Comparison of ENCODE assay signal across 20 cellular contexts in the genomic region with DNA sequence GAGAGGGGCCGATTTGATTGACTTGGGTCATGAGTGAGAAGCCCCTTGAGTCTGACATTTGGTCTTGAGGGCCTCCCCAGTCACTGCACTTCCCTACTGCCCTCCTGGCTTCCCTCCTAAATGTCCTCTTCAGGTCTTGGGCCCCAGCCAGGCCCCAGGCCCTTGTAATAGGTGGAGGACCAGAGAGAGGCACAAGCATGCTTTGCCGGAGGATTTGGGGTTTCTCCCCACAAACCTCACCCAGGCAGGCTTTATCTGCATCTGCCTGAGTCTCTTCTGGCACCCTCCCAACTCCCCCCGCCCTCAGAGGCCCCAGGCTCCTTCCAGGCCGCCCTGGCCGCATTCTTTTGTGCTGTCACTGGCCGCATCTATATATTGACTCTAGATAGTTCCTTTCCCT.
A peak's percentile ranks its signal among the peaks of the same experiment; 100 is the strongest.
DNase-seq lines count a peak whose midpoint lies in the region; ATAC-seq and TF ChIP-seq lines count a peak whose summit lies in the region.
"Had no signal": no experiment of that assay in that cellular context is flagged by ENCODE, and none has a peak within 500 bp of the region (broad histone marks: within the 10 kb centered on the region; RNA-seq: fewer than 3 reads in every experiment).

No MANE protein-coding gene starts in this region.

- no peak for ATAC-seq in HG03520 (IDR thresholded peaks at IDR 0.05; ENCODE audit: unreplicated experiment)
- ATAC-seq: activated CD8-positive, alpha-beta memory T cell treated with anti-CD3 and anti-CD28 coated beads, Interleukin-2, amount 10 ng/mL, durations not matched to agents 7 days and 5 days; CD8-positive, alpha-beta T cell; effector memory CD8-positive, alpha-beta T cell; naive thymus-derived CD4-positive, alpha-beta T cell had no signal

- peaks cover 57% of the 10 kb centered on the region for H3K27me3 Mint-ChIP-seq in Calu3 (ENCODE audit: unreplicated experiment)
- H3K27me3 Mint-ChIP-seq: activated CD8-positive, alpha-beta memory T cell treated with anti-CD3 and anti-CD28 coated beads, Interleukin-2, amount 10 ng/mL, durations not matched to agents 7 days and 5 days; activated naive CD8-positive, alpha-beta T cell treated with anti-CD3 and anti-CD28 coated beads for 36 hours; effector memory CD8-positive, alpha-beta T cell; naive thymus-derived CD4-positive, alpha-beta T cell had no signal

- no peak overlapping the region for H4K91ac ChIP-seq in neuronal stem cell (ENCODE audit: low read depth, low read length, poor library complexity)

- peaks cover 6% of the 10 kb centered on the region in 2 donors for H3K36me3 ChIP-seq in neuronal stem cell (replicated peaks in 1 of 2; ENCODE audit: control insufficient read depth in 2 of 2, insufficient read depth in 2 of 2, low read length in 2 of 2)
- H3K36me3 ChIP-seq: SJSA1 had no signal

- H4K8ac ChIP-seq in neuronal stem cell (ENCODE audit: low read depth, low read length): no peak overlapping the region

- peaks cover 5% of the 10 kb centered on the region for H3K36me3 Mint-ChIP-seq in Calu3 (ENCODE audit: insufficient read depth, unreplicated experiment)
- H3K36me3 Mint-ChIP-seq: activated CD8-positive, alpha-beta memory T cell treated with anti-CD3 and anti-CD28 coated beads, Interleukin-2, amount 10 ng/mL, durations not matched to agents 7 days and 5 days; activated naive CD8-positive, alpha-beta T cell treated with anti-CD3 and anti-CD28 coated beads for 36 hours; CD8-positive, alpha-beta T cell; naive thymus-derived CD4-positive, alpha-beta T cell had no signal

- H3K4me3 Mint-ChIP-seq in Calu3 (ENCODE audit: low read depth, unreplicated experiment): no peak overlapping the region
- H3K4me3 Mint-ChIP-seq: activated CD8-positive, alpha-beta memory T cell treated with anti-CD3 and anti-CD28 coated beads, Interleukin-2, amount 10 ng/mL, durations not matched to agents 7 days and 5 days; activated naive CD8-positive, alpha-beta T cell treated with anti-CD3 and anti-CD28 coated beads for 36 hours; CD8-positive, alpha-beta T cell; effector memory CD8-positive, alpha-beta T cell; naive thymus-derived CD4-positive, alpha-beta T cell had no signal

- no peaks in the 10 kb centered on the region for H3K9me3 ChIP-seq in neuronal stem cell (replicated peaks in 1 of 2; ENCODE audit: control insufficient read depth in 2 of 2, insufficient read depth in 1 of 2, low read depth in 1 of 2, low read length in 2 of 2)
- H3K9me3 ChIP-seq: SJSA1 had no signal

- H2AK5ac ChIP-seq in neuronal stem cell (ENCODE audit: low read depth, low read length): no peak overlapping the region

- no peak overlapping the region for H3K4ac ChIP-seq in neuronal stem cell (ENCODE audit: low read length)

- H2BK12ac ChIP-seq in neuronal stem cell (ENCODE audit: low read length): no peak overlapping the region

- no peaks in the 10 kb centered on the region for H3K9me3 Mint-ChIP-seq in Calu3 (ENCODE audit: low read depth, unreplicated experiment)
- H3K9me3 Mint-ChIP-seq: activated naive CD8-positive, alpha-beta T cell treated with anti-CD3 and anti-CD28 coated beads for 36 hours; CD8-positive, alpha-beta T cell had no signal

- H2BK15ac ChIP-seq in neuronal stem cell (ENCODE audit: low read length): no peak overlapping the region

- no peaks in the 10 kb centered on the region for H3K4me1 Mint-ChIP-seq in Calu3 (ENCODE audit: low read depth, unreplicated experiment)
- H3K4me1 Mint-ChIP-seq: activated CD8-positive, alpha-beta memory T cell treated with anti-CD3 and anti-CD28 coated beads, Interleukin-2, amount 10 ng/mL, durations not matched to agents 7 days and 5 days; activated naive CD8-positive, alpha-beta T cell treated with anti-CD3 and anti-CD28 coated beads for 36 hours had no signal

- intact Hi-C loops in Calu3 (cut with micrococcal nuclease; ENCODE audit: unreplicated experiment): no loop called here

- H3K18ac ChIP-seq in neuronal stem cell (ENCODE audit: low read length): peak overlapping the region; percentile 23

- H3K4me3 ChIP-seq in epithelial cell of esophagus (ENCODE audit: low read length) (no peak overlapping the region), neuronal stem cell (ENCODE audit: low read length in 2 of 2) (no peak overlapping the region)
- H3K4me3 ChIP-seq: SJSA1 had no signal

- no peak overlapping the region for H3K27ac ChIP-seq in neuronal stem cell (replicated peaks; ENCODE audit: low read length)
- H3K27ac ChIP-seq: SJSA1 had no signal

- no peak overlapping the region for H3K9ac ChIP-seq in neuronal stem cell (ENCODE audit: low read depth, low read length, poor library complexity)

- no peak overlapping the region for H2BK120ac ChIP-seq in neuronal stem cell (ENCODE audit: low read depth, low read length)

- H3K4me2 ChIP-seq in neuronal stem cell (ENCODE audit: insufficient read depth, low read length, poor library complexity, severe bottlenecking): no peak overlapping the region

- WGBS in neuronal stem cell (ENCODE audit: extremely low coverage in 2 of 2, insufficient read length in 2 of 2, insufficient replicate concordance in 1 of 2), 2 donors: no CpG with 5 or more reads among the region's 6 CpGs

- H3K27ac Mint-ChIP-seq in Calu3 (ENCODE audit: unreplicated experiment): no peak overlapping the region
- H3K27ac Mint-ChIP-seq: activated CD8-positive, alpha-beta memory T cell treated with anti-CD3 and anti-CD28 coated beads, Interleukin-2, amount 10 ng/mL, durations not matched to agents 7 days and 5 days; activated naive CD8-positive, alpha-beta T cell treated with anti-CD3 and anti-CD28 coated beads for 36 hours; CD8-positive, alpha-beta T cell; effector memory CD8-positive, alpha-beta T cell; naive thymus-derived CD4-positive, alpha-beta T cell had no signal

- DNase-seq in Calu3 (peak; percentile 48), NCI-H69 (lab: John Stamatoyannopoulos, UW) (peak; percentile 18), epithelial cell of esophagus (ENCODE audit: low read depth) (peak; percentile 24), neuronal stem cell (ENCODE audit: low spot score) (no peak), NCI-H1436 treated with DMSO at 0.1 percent for 48 hours (lab: John Stamatoyannopoulos, UW) (no peak), NCI-H1694 (lab: John Stamatoyannopoulos, UW) (no peak)
- no peak for DNase-seq in stimulated activated CD4-positive, alpha-beta T cell treated with anti-CD3 and anti-CD28 coated beads, Interleukin-1b, Interleukin-23, amount 100 ng/mL, for 48 hours
- DNase-seq: activated CD8-positive, alpha-beta memory T cell treated with anti-CD3 and anti-CD28 coated beads, Interleukin-2, amount 10 ng/mL, durations not matched to agents 7 days and 5 days; activated naive CD8-positive, alpha-beta T cell treated with anti-CD3 and anti-CD28 coated beads for 36 hours; CD8-positive, alpha-beta T cell; effector memory CD8-positive, alpha-beta T cell; glutamatergic neuron; naive thymus-derived CD4-positive, alpha-beta T cell; NCI-H524 treated with DMSO at 0.1 percent for 48 hours; posterior cingulate gyrus; small intestine; stimulated activated CD8-positive, alpha-beta memory T cell treated with anti-CD3 and anti-CD28 coated beads, Interleukin-4, amount 100 ng/mL, for 48 hours; T-helper 9 cell had no signal

- H3K27me3 ChIP-seq in neuronal stem cell (ENCODE audit: control insufficient read depth in 3 of 3, insufficient read depth in 3 of 3, low read depth in 1 of 3, low read length in 3 of 3): no peaks in the 10 kb centered on the region
- H3K27me3 ChIP-seq: SJSA1 had no signal

- no peak overlapping the region for H2AFZ ChIP-seq in neuronal stem cell (ENCODE audit: low read length)

- CTCF ChIA-PET in Calu3 (lab: Charles Lee): no interaction called here

- no peak overlapping the region for H3K14ac ChIP-seq in neuronal stem cell (ENCODE audit: low read length)

- peaks cover 20 to 25% of the 10 kb centered on the region in 2 donors for H3K4me1 ChIP-seq in neuronal stem cell (ENCODE audit: control insufficient read depth in 2 of 2, insufficient read depth in 1 of 2, low read depth in 1 of 2, low read length in 2 of 2)
- H3K4me1 ChIP-seq: SJSA1 had no signal

- peaks cover 12% of the 10 kb centered on the region for H3K79me1 ChIP-seq in neuronal stem cell (ENCODE audit: low read depth, low read length)

- BruUV-seq in Calu3 (replicated peaks; lab: Mats Ljungman, UMichigan): no TSS peak

- H2BK5ac ChIP-seq in neuronal stem cell (ENCODE audit: low read length): no peak overlapping the region

- TF ChIP-seq CTCF in Calu3 (IDR thresholded peaks at IDR 0.05; ENCODE audit: unreplicated experiment) (no peak), epithelial cell of esophagus (IDR thresholded peaks at IDR 0.05; ENCODE audit: insufficient read depth, low read depth, low read length, missing control alignments) (no peak)

- H3K23ac ChIP-seq in neuronal stem cell (ENCODE audit: low read depth, low read length, poor library complexity): no peak overlapping the region

Comparison
In these comparisons a context has a peak if more than half of its experiments do, and no peak if none do; other contexts are left out.
1. DNase-seq: peak in Calu3 (single experiment), NCI-H69 (single experiment) and epithelial cell of esophagus (single experiment); none in neuronal stem cell (single experiment), stimulated activated CD4-positive, alpha-beta T cell treated with anti-CD3 and anti-CD28 coated beads, Interleukin-1b, Interleukin-23, amount 100 ng/mL, for 48 hours (single experiment), NCI-H1436 treated with DMSO at 0.1 percent for 48 hours (single experiment) and NCI-H1694 (single experiment).